ENCODE assay signal across 8 cellular contexts in the genomic region with DNA sequence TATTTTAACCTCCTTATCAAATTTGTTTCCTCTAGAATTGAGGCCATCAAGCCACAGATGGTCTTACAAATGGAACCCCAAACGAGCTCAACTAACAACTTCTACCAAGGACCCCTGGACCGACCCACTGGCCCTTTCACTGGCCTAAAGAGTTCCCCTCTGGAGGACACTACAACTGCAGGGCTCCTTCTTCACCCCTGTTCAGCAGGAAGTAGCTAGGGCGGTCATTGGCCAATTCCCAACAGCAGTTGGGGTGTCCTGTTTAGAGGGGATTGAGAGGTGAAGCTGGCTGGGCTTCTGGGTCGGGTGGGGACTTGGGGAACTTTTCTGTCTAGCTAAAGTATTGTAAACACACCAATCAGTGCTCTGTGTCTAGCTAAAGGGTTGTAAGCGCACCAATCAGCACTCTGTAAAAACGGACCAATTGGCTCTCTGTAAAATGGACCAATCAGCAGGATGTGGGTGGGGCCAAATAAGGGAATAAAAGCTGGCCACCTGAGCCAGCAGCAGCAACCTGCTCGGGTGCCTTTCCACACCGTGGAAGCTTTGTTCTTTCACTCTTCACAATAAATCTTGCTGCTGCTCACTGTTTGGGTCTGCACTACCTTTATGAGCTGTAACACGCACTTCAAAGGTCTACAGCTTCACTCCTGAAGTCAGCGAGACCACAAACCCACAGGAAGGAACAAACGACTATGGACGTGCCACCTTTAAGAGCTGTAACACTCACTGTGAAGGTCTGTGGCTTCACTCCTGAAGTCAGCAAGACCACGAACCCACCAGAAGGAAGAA. TPM values are rescaled to one million over a fixed set of nuclear protein-coding genes. Genes with fewer than 3 reads are reported as not detected.
A peak's percentile ranks its signal among the peaks of the same experiment; 100 is the strongest.
DNase-seq lines count a peak whose midpoint lies in the region; ATAC-seq lines count a peak whose summit lies in the region.
"Not testable (repeated sequence)": the region's sequence is repeated elsewhere in the genome, so short reads cannot be mapped to it uniquely, and the experiment has no call there.

No MANE protein-coding gene starts in this region.

- CTCF ChIA-PET in T-cell (lab: Charles Lee) = interaction anchor here (0.6 to 1.3 kb wide), 3 partner anchors 29 to 782 kb away, joined by 3 to 6 read pairs (median 5); no protein-coding TSS in a partner anchor

- H3K27me3 Mint-ChIP-seq in T-cell; activated CD4-positive, alpha-beta T cell treated with anti-CD3 and anti-CD28 coated beads, Interleukin-2, amount 10 ng/mL, durations not matched to agents 24 days and 14 days: not testable (repeated sequence)

- peaks cover 27 to 28% (median 27%) of the 10 kb centered on the region in 3 donors for H3K4me1 Mint-ChIP-seq in T-cell
- peaks cover 20% of the 10 kb centered on the region for H3K4me1 Mint-ChIP-seq in activated CD4-positive, alpha-beta T cell treated with anti-CD3 and anti-CD28 coated beads, Interleukin-2, amount 10 ng/mL, durations not matched to agents 24 days and 14 days

- intact Hi-C loops in activated CD4-positive, alpha-beta T cell treated with anti-CD3 and anti-CD28 coated beads, Interleukin-2, amount 10 ng/mL, durations not matched to agents 24 days and 14 days (cut with micrococcal nuclease) = loop anchor here (1.0 kb wide), 1 partner anchor 32 kb away; no protein-coding TSS in a partner anchor

- H3K4me2 ChIP-seq in BLaER1 treated with 17β-estradiol and CSF1 and Interleukin-3, amounts not matched to agents 10 nM and 100 nM = peak overlapping the region in 6 of 11 experiments; percentile 0 to 28 (median 16); a peak in 6 of 22 replicates

- peak; percentile 87 to 95 (median 90) for ATAC-seq in T-cell (replicated peaks in 1 of 4)

- peak overlapping the region; percentile 34 to 62 (median 60) for H3K4me3 Mint-ChIP-seq in T-cell
- H3K4me3 Mint-ChIP-seq in activated CD4-positive, alpha-beta T cell treated with anti-CD3 and anti-CD28 coated beads, Interleukin-2, amount 10 ng/mL, durations not matched to agents 24 days and 14 days = peak overlapping the region; percentile 68

- peak in 33 of 34 experiments; percentile 11 to 78 (median 44) for DNase-seq in T-cell
- DNase-seq in activated CD4-positive, alpha-beta T cell treated with anti-CD3 and anti-CD28 coated beads, Interleukin-2, amount 10 ng/mL, durations not matched to agents 24 days and 14 days = peak; percentile 85
- peak; percentile 16 for DNase-seq in activated T-cell treated with anti-CD3 and anti-CD28 coated beads for 1 hour (ENCODE audit: low read depth)
- DNase-seq in activated naive CD4-positive, alpha-beta T cell treated with Interleukin-2 at 50 U/mL for 16 hours = peak; percentile 32
- peak; percentile 4 to 35 (median 32) for DNase-seq in effector memory CD4-positive, alpha-beta T cell
- peak; percentile 15 to 33 for DNase-seq in stimulated activated CD4-positive, alpha-beta T cell treated with anti-CD3 and anti-CD28 coated beads, Interleukin-15, amount 100 ng/mL, for 48 hours (ENCODE audit: low read depth in 2 of 2)
- peak; percentile 2 to 17 for DNase-seq in stimulated activated CD8-positive, alpha-beta memory T cell treated with anti-CD3 and anti-CD28 coated beads, Interleukin-4, amount 100 ng/mL, for 4 hours (ENCODE audit: low read depth in 2 of 2, low spot score in 1 of 2)

- H3K27me3 ChIP-seq in BLaER1 treated with 17β-estradiol and CSF1 and Interleukin-3, amounts not matched to agents 10 nM and 100 nM; effector memory CD4-positive, alpha-beta T cell (replicated peaks; ENCODE audit: control insufficient read depth, insufficient read depth, low read length, poor library complexity, severe bottlenecking): not testable (repeated sequence)

- not testable (repeated sequence) for H4K20me1 ChIP-seq in BLaER1 treated with 17β-estradiol and CSF1 and Interleukin-3, amounts not matched to agents 10 nM and 100 nM

- H3K4me1 ChIP-seq in BLaER1 treated with 17β-estradiol and CSF1 and Interleukin-3, amounts not matched to agents 10 nM and 100 nM; effector memory CD4-positive, alpha-beta T cell (ENCODE audit: control insufficient read depth, insufficient read depth, low read length, poor library complexity, severe bottlenecking): not testable (repeated sequence)

- H3K36me3 ChIP-seq in BLaER1 treated with 17β-estradiol and CSF1 and Interleukin-3, amounts not matched to agents 10 nM and 100 nM; effector memory CD4-positive, alpha-beta T cell (ENCODE audit: control insufficient read depth, insufficient read depth, low read length): not testable (repeated sequence)

- not testable (repeated sequence) for H3K9ac ChIP-seq in BLaER1 treated with 17β-estradiol and CSF1 and Interleukin-3, amounts not matched to agents 10 nM and 100 nM

- POLR2A ChIA-PET in T-cell (lab: Charles Lee) = interaction anchor here (0.6 to 1.3 kb wide), 4 partner anchors 23 to 558 kb away, joined by 3 to 8 read pairs (median 4); no protein-coding TSS in a partner anchor

- not testable (repeated sequence) for H3K9me3 Mint-ChIP-seq in T-cell; activated CD4-positive, alpha-beta T cell treated with anti-CD3 and anti-CD28 coated beads, Interleukin-2, amount 10 ng/mL, durations not matched to agents 24 days and 14 days

- peak overlapping the region; percentile 77 to 86 for H3K27ac Mint-ChIP-seq in T-cell
- H3K27ac Mint-ChIP-seq in activated CD4-positive, alpha-beta T cell treated with anti-CD3 and anti-CD28 coated beads, Interleukin-2, amount 10 ng/mL, durations not matched to agents 24 days and 14 days = peak overlapping the region; percentile 56

- H3K27ac ChIP-seq in BLaER1 treated with 17β-estradiol and CSF1 and Interleukin-3, amounts not matched to agents 10 nM and 100 nM; effector memory CD4-positive, alpha-beta T cell (ENCODE audit: insufficient read depth, low read length, poor library complexity, severe bottlenecking): not testable (repeated sequence)

- not testable (repeated sequence) for H3K36me3 Mint-ChIP-seq in T-cell; activated CD4-positive, alpha-beta T cell treated with anti-CD3 and anti-CD28 coated beads, Interleukin-2, amount 10 ng/mL, durations not matched to agents 24 days and 14 days (ENCODE audit: low read depth)

- not testable (repeated sequence) for H3K4me3 ChIP-seq in BLaER1 treated with 17β-estradiol and CSF1 and Interleukin-3, amounts not matched to agents 10 nM and 100 nM; effector memory CD4-positive, alpha-beta T cell (ENCODE audit: insufficient read depth, low read depth, low read length, poor library complexity, severe bottlenecking)

- H3K9me3 ChIP-seq in BLaER1 treated with 17β-estradiol and CSF1 and Interleukin-3, amounts not matched to agents 10 nM and 100 nM (replicated peaks in 1 of 11); effector memory CD4-positive, alpha-beta T cell (ENCODE audit: control insufficient read depth, low read length): not testable (repeated sequence)

RNA-seq across cellular contexts. Expression of gene RCOR3, which starts 30.4 kb away (rescaled TPM):
- total RNA-seq in T-cell = 10 to 100 TPM; 58.2 to 72.4 (median 62.2) TPM
- total RNA-seq in activated CD4-positive, alpha-beta T cell treated with anti-CD3 and anti-CD28 coated beads, Interleukin-2, amount 10 ng/mL, durations not matched to agents 24 days and 14 days = 38.0 and 39.8 TPM in 2 replicates

Comparison
In these comparisons a context has a peak if more than half of its experiments do, and no peak if none do; other contexts are left out.
1. DNase-seq: peak in every context shown above with its lines; median percentile 85 in activated CD4-positive, alpha-beta T cell treated with anti-CD3 and anti-CD28 coated beads, Interleukin-2, amount 10 ng/mL, durations not matched to agents 24 days and 14 days; 44 in T-cell; 32 in activated naive CD4-positive, alpha-beta T cell treated with Interleukin-2 at 50 U/mL for 16 hours; 32 in effector memory CD4-positive, alpha-beta T cell; 24 in stimulated activated CD4-positive, alpha-beta T cell treated with anti-CD3 and anti-CD28 coated beads, Interleukin-15, amount 100 ng/mL, for 48 hours; 16 in activated T-cell treated with anti-CD3 and anti-CD28 coated beads for 1 hour; 10 in stimulated activated CD8-positive, alpha-beta memory T cell treated with anti-CD3 and anti-CD28 coated beads, Interleukin-4, amount 100 ng/mL, for 4 hours.